ENCODE assay signal across 10 cellular contexts in genomic region chr9:95268681-95269080, GRCh38. TPM values are rescaled to one million over a fixed set of nuclear protein-coding genes. Genes with fewer than 3 reads are reported as not detected.
DNase-seq lines count a peak whose midpoint lies in the region; ATAC-seq and TF ChIP-seq lines count a peak whose summit lies in the region.
"Had no signal": no experiment of that assay in that cellular context is flagged by ENCODE, and none has a peak within 500 bp of the region (broad histone marks: within the 10 kb centered on the region; RNA-seq: fewer than 3 reads in every experiment).

No MANE protein-coding gene starts in this region.

- no peak overlapping the region for H3K27ac ChIP-seq in MM.1S (ENCODE audit: low read length)
- no peak overlapping the region for H3K27ac ChIP-seq in left ventricle myocardium inferior (replicated peaks)
- no peak overlapping the region for H3K27ac ChIP-seq in upper lobe of right lung
- H3K27ac ChIP-seq: SJSA1 had no signal

- no peaks in the 10 kb centered on the region for H3K9me2 ChIP-seq in MM.1S (replicated peaks; ENCODE audit: insufficient read depth, low read length)

- peak; percentile 29; the same call in 1 of the 2 replicates for TF ChIP-seq CTCF in MM.1S (IDR thresholded peaks at IDR 0.05; ENCODE audit: low read length)
- TF ChIP-seq CTCF in left ventricle myocardium inferior (IDR thresholded peaks at IDR 0.05; ENCODE audit: borderline replicate concordance): peak; percentile 54
- peak; percentile 24 for TF ChIP-seq CTCF in upper lobe of right lung (IDR thresholded peaks at IDR 0.05)
- TF ChIP-seq CTCF in mesothelial cell of epicardium (IDR thresholded peaks at IDR 0.05; ENCODE audit: unreplicated experiment): no peak

- H3K27me3 Mint-ChIP-seq in mesothelial cell of epicardium (ENCODE audit: low read depth): no peaks in the 10 kb centered on the region

- H3K4me3 ChIP-seq in MM.1S (ENCODE audit: low read length) (no peak overlapping the region), left ventricle myocardium inferior (no peak overlapping the region), upper lobe of right lung (no peak overlapping the region)
- H3K4me3 ChIP-seq: lung, SJSA1 had no signal

- no peaks in the 10 kb centered on the region for H4K20me1 ChIP-seq in MM.1S (ENCODE audit: insufficient read depth, low read length)

- H3K9me3 ChIP-seq in MM.1S (replicated peaks; ENCODE audit: insufficient read depth, low read length) (no peaks in the 10 kb centered on the region), left ventricle myocardium inferior (replicated peaks) (no peaks in the 10 kb centered on the region), upper lobe of right lung (no peaks in the 10 kb centered on the region)
- H3K9me3 ChIP-seq: SJSA1 had no signal

- H3K36me3 ChIP-seq in MM.1S (replicated peaks; ENCODE audit: insufficient read depth, low read length): no peaks in the 10 kb centered on the region
- H3K36me3 ChIP-seq in left ventricle myocardium inferior: no peaks in the 10 kb centered on the region
- no peaks in the 10 kb centered on the region for H3K36me3 ChIP-seq in upper lobe of right lung
- H3K36me3 ChIP-seq: SJSA1 had no signal

- H3K36me3 Mint-ChIP-seq in mesothelial cell of epicardium: peaks cover under 1% of the 10 kb centered on the region

- no peak overlapping the region for H3K27ac Mint-ChIP-seq in mesothelial cell of epicardium

- no peak overlapping the region for H3K4me2 ChIP-seq in MM.1S (ENCODE audit: low read depth, low read length)

- in situ Hi-C loops in G401 (cut with HindIII; ENCODE audit: low sequenced_read_pairs): no loop called here

- H3K4me1 ChIP-seq in MM.1S (ENCODE audit: low read length) (no peaks in the 10 kb centered on the region), left ventricle myocardium inferior (no peaks in the 10 kb centered on the region), upper lobe of right lung (no peaks in the 10 kb centered on the region)

- H3K79me2 ChIP-seq in MM.1S (ENCODE audit: low read length): 0 out of 2 replicates have a peak, but pooled peaks cover 4% of the 10 kb centered on the region

- DNase-seq in G401 (ENCODE audit: low spot score): peak; percentile 69
- DNase-seq in MM.1S: peak; percentile 21
- DNase-seq in left ventricle myocardium inferior: no peak
- no peak for DNase-seq in upper lobe of right lung
- no peak for DNase-seq in mesothelial cell of epicardium (ENCODE audit: low spot score in 2 of 2, unreplicated experiment in 2 of 2)
- no peak for DNase-seq in activated CD8-positive, alpha-beta memory T cell treated with anti-CD3 and anti-CD28 coated beads, Interleukin-2, amount 50 U/mL, for 4 hours

- H3K9ac ChIP-seq in MM.1S (ENCODE audit: low read length): no peak overlapping the region

- H3F3A ChIP-seq in MM.1S (ENCODE audit: insufficient read depth, low read length): no peaks in the 10 kb centered on the region

- H3K27me3 ChIP-seq in MM.1S (replicated peaks; ENCODE audit: insufficient read depth, low read length) (no peaks in the 10 kb centered on the region), left ventricle myocardium inferior (ENCODE audit: low read depth) (no peaks in the 10 kb centered on the region), upper lobe of right lung (no peaks in the 10 kb centered on the region)
- H3K27me3 ChIP-seq: SJSA1 had no signal

- peak; percentile 92 for ATAC-seq in SK-N-SH treated with all-trans-retinoic acid at 6 μM for 48 hours
- ATAC-seq in upper lobe of right lung: peak; percentile 72
- no peak for ATAC-seq in HG03095 (IDR thresholded peaks at IDR 0.05; ENCODE audit: unreplicated experiment)

- peaks cover 11% of the 10 kb centered on the region for H3K4me1 Mint-ChIP-seq in mesothelial cell of epicardium

- peaks cover 1% of the 10 kb centered on the region for H3K9me3 Mint-ChIP-seq in mesothelial cell of epicardium

- H2AFZ ChIP-seq in MM.1S (ENCODE audit: low read length): no peak overlapping the region

- no peak overlapping the region for H3K4me3 Mint-ChIP-seq in mesothelial cell of epicardium

- intact Hi-C loops in left ventricle myocardium inferior (cut with micrococcal nuclease) (no loop called here), upper lobe of right lung (cut with DNase I) (no loop called here)

TF ChIP-seq in SK-N-SH treated with all-trans-retinoic acid at 6 μM for 48 hours, 23 proteins besides CTCF, POLR2A, EP300 and RAD21:
- no peak for TF ChIP-seq ZFP30 (CRISPR knock-in tag; IDR thresholded peaks at IDR 0.05)
- TF ChIP-seq GLIS3 (CRISPR knock-in tag; IDR thresholded peaks at IDR 0.05): no peak
- TF ChIP-seq, protein P1, sequence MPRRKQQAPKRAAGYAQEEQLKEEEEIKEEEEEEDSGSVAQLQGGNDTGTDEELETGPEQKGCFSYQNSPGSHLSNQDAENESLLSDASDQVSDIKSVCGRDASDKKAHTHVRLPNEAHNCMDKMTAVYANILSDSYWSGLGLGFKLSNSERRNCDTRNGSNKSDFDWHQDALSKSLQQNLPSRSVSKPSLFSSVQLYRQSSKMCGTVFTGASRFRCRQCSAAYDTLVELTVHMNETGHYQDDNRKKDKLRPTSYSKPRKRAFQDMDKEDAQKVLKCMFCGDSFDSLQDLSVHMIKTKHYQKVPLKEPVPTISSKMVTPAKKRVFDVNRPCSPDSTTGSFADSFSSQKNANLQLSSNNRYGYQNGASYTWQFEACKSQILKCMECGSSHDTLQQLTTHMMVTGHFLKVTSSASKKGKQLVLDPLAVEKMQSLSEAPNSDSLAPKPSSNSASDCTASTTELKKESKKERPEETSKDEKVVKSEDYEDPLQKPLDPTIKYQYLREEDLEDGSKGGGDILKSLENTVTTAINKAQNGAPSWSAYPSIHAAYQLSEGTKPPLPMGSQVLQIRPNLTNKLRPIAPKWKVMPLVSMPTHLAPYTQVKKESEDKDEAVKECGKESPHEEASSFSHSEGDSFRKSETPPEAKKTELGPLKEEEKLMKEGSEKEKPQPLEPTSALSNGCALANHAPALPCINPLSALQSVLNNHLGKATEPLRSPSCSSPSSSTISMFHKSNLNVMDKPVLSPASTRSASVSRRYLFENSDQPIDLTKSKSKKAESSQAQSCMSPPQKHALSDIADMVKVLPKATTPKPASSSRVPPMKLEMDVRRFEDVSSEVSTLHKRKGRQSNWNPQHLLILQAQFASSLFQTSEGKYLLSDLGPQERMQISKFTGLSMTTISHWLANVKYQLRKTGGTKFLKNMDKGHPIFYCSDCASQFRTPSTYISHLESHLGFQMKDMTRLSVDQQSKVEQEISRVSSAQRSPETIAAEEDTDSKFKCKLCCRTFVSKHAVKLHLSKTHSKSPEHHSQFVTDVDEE (CRISPR knock-in tag; IDR thresholded peaks at IDR 0.05): peak; percentile 89
- peak; percentile 75; the same call in 1 of the 2 replicates for TF ChIP-seq TCF4 (CRISPR knock-in tag; IDR thresholded peaks at IDR 0.05; ENCODE audit: borderline replicate concordance)

RNA-seq across cellular contexts. Expression of gene FANCC, which starts 48.8 kb away (rescaled TPM):
- total RNA-seq in G401 (2014; rRNA removed; shearing (Covaris generic)): 11.8 and 23.6 TPM in 2 replicates
- total RNA-seq in left ventricle myocardium inferior (4.1 TPM), upper lobe of right lung (13.5 TPM), mesothelial cell of epicardium (20.2 to 22.5 TPM (median 22.5 TPM) in 3 replicates)

Comparison
In these comparisons a context has a peak if more than half of its experiments do, and no peak if none do; other contexts are left out.
1. DNase-seq: peak in G401 (single experiment) and MM.1S (single experiment); none in left ventricle myocardium inferior (single experiment), upper lobe of right lung (single experiment), mesothelial cell of epicardium (0 of 2) and activated CD8-positive, alpha-beta memory T cell treated with anti-CD3 and anti-CD28 coated beads, Interleukin-2, amount 50 U/mL, for 4 hours (single experiment).